Comparison of ENCODE assay signal across 8 cellular contexts in the genomic region with DNA sequence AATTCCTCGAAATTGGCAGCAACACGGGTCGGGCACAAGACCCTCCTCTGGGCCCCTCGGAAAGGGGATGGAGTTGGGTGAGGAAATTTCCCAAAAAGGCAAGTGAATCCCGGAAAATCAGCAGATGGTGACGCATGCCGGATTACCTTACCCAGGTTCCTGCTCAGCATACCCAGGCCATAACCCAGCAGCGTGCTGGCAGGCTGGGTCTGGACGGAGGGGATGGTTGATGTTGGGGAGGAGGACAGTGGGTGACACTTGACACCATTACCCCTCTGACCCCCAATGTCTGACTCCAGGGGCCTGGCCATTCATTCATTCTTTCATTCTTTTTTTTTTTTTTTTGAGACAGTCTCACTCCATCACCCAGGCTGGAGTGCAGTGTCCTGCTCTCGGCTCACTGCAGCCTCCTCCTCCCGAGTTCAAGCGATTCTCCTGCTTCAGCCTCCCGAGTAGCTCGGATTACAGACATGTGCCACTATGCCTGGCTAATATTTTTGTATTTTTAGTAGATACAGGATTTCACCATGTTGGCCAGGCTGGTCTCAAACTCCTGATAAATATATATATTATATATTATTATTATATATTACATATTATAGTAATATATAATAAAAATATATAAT. TPM values are rescaled to one million over a fixed set of nuclear protein-coding genes. Genes with fewer than 3 reads are reported as not detected.
DNase-seq lines count a peak whose midpoint lies in the region; ATAC-seq and TF ChIP-seq lines count a peak whose summit lies in the region.

No MANE protein-coding gene starts in this region.

- H3K36me3 Mint-ChIP-seq in activated naive CD4-positive, alpha-beta T cell treated with anti-CD3 and anti-CD28 coated beads, Interleukin-2, amount 10 ng/mL, durations not matched to agents 7 days and 5 days, result no peaks in the 10 kb centered on the region

- no peak overlapping the region for H3K27ac Mint-ChIP-seq in activated naive CD4-positive, alpha-beta T cell treated with anti-CD3 and anti-CD28 coated beads, Interleukin-2, amount 10 ng/mL, durations not matched to agents 7 days and 5 days

- TF ChIP-seq CTCF in cardiac fibroblast (IDR thresholded peaks at IDR 0.05; ENCODE audit: low read depth, low read length), result no peak
- TF ChIP-seq CTCF in left lung (IDR thresholded peaks at IDR 0.05), result no peak

- CTCF ChIA-PET in activated naive CD4-positive, alpha-beta T cell treated with anti-CD3 and anti-CD28 coated beads, Interleukin-2, amount 10 ng/mL, durations not matched to agents 7 days and 5 days (lab: Charles Lee), result interaction anchor here (1.0 kb wide), 1 partner anchor 13 kb away, joined by 4 read pairs; no protein-coding TSS in a partner anchor

- peak; percentile 64 for ATAC-seq in left lung
- ATAC-seq in GM21576 (IDR thresholded peaks at IDR 0.05; ENCODE audit: unreplicated experiment), result no peak
- no peak for ATAC-seq in activated CD4-positive, CD25-positive, alpha-beta regulatory T cell treated with anti-CD3 and anti-CD28 coated beads, Interleukin-2, amount 50 U/mL, for 24 hours

- H3K4me1 ChIP-seq in left lung, result peaks cover 11 to 48% of the 10 kb centered on the region in 2 donors

- peak overlapping the region; percentile 76 for H3K4me3 Mint-ChIP-seq in activated naive CD4-positive, alpha-beta T cell treated with anti-CD3 and anti-CD28 coated beads, Interleukin-2, amount 10 ng/mL, durations not matched to agents 7 days and 5 days

- H3K9me3 ChIP-seq in left lung, result no peaks in the 10 kb centered on the region

- peaks cover 3% of the 10 kb centered on the region for H3K4me1 Mint-ChIP-seq in activated naive CD4-positive, alpha-beta T cell treated with anti-CD3 and anti-CD28 coated beads, Interleukin-2, amount 10 ng/mL, durations not matched to agents 7 days and 5 days

- peaks cover 35% of the 10 kb centered on the region for H3K27me3 Mint-ChIP-seq in activated naive CD4-positive, alpha-beta T cell treated with anti-CD3 and anti-CD28 coated beads, Interleukin-2, amount 10 ng/mL, durations not matched to agents 7 days and 5 days

- H3K4me3 ChIP-seq in cardiac fibroblast (replicated peaks in 1 of 2; ENCODE audit: low read depth in 2 of 2, low read length in 2 of 2) (peak overlapping the region; percentile 84 to 86), left lung (peak overlapping the region; percentile 71 to 83)

- H3K27ac ChIP-seq in left lung (peak overlapping the region; percentile 86 to 87), substantia nigra (ENCODE audit: low read depth, low read length, poor library complexity, severe bottlenecking) (peak overlapping the region; percentile 37)

- intact Hi-C loops in left lung (cut with DNase I), result no loop called here

- H3K36me3 ChIP-seq in left lung, result peaks cover 0 to 33% of the 10 kb centered on the region in 2 donors

- DNase-seq in activated naive CD4-positive, alpha-beta T cell treated with anti-CD3 and anti-CD28 coated beads, Interleukin-2, amount 10 ng/mL, durations not matched to agents 7 days and 5 days, result peak; percentile 22
- DNase-seq in activated naive CD4-positive, alpha-beta T cell treated with Interleukin-2 at 50 U/mL for 16 hours, result no peak
- DNase-seq in NCI-H526 treated with DMSO at 0.1 percent for 48 hours (lab: John Stamatoyannopoulos, UW), result peak; percentile 39
- peak; percentile 41 to 49 for DNase-seq in cardiac fibroblast (ENCODE audit: low read depth in 2 of 2)
- DNase-seq in left lung, result no peak
- peak in 3 of 49 donors; percentile 30 to 57 (median 31) for DNase-seq in substantia nigra (lab: John Stamatoyannopoulos, UW)

- no peaks in the 10 kb centered on the region for H3K27me3 ChIP-seq in left lung

- H3K9me3 Mint-ChIP-seq in activated naive CD4-positive, alpha-beta T cell treated with anti-CD3 and anti-CD28 coated beads, Interleukin-2, amount 10 ng/mL, durations not matched to agents 7 days and 5 days, result no peaks in the 10 kb centered on the region

RNA-seq across cellular contexts. Expression of a gene that starts 0.8 kb away (rescaled TPM):
- total RNA-seq in left lung, result 10 to 100 TPM; 46.3 to 67.9 TPM

RNA-seq across cellular contexts. Expression of a gene that starts 26.8 kb away (rescaled TPM):
- total RNA-seq in left lung, result 1 to 10 TPM; 4.1 to 5.4 TPM

RNA-seq across cellular contexts. Expression of a gene that starts 31.1 kb away (rescaled TPM):
- not detected for total RNA-seq in left lung

RNA-seq across cellular contexts. Expression of a gene that starts 54.4 kb away (rescaled TPM):
- total RNA-seq in left lung, result under 1 TPM in 1 of 2 donors, not detected in 1; 0.20 TPM

Comparison
In these comparisons a context has a peak if more than half of its experiments do, and no peak if none do; other contexts are left out.
1. DNase-seq: peak in activated naive CD4-positive, alpha-beta T cell treated with anti-CD3 and anti-CD28 coated beads, Interleukin-2, amount 10 ng/mL, durations not matched to agents 7 days and 5 days (single experiment), NCI-H526 treated with DMSO at 0.1 percent for 48 hours (single experiment) and cardiac fibroblast (2 of 2); none in activated naive CD4-positive, alpha-beta T cell treated with Interleukin-2 at 50 U/mL for 16 hours (single experiment) and left lung (0 of 2).